Comparison of ENCODE assay signal across 8 cellular contexts in genomic region chr20:25859649-25860530, GRCh38.
DNase-seq lines count a peak whose midpoint lies in the region; ATAC-seq and TF ChIP-seq lines count a peak whose summit lies in the region.

No MANE protein-coding gene starts in this region.

- no peak overlapping the region for H3K27ac ChIP-seq in naive thymus-derived CD4-positive, alpha-beta T cell (ENCODE audit: low read depth, low read length)

- H3K36me3 Mint-ChIP-seq in naive thymus-derived CD4-positive, alpha-beta T cell: peaks cover 0 to 8% (median 4%) of the 10 kb centered on the region in 5 donors

- ATAC-seq in GM21717 (IDR thresholded peaks at IDR 0.05; ENCODE audit: unreplicated experiment): peak; percentile 59
- peak; percentile 69 for ATAC-seq in naive thymus-derived CD4-positive, alpha-beta T cell
- ATAC-seq in GM21723 (IDR thresholded peaks at IDR 0.05; ENCODE audit: unreplicated experiment): no peak

- H3K4me3 ChIP-seq in epithelial cell of proximal tubule (ENCODE audit: low read depth, low read length): peak overlapping the region; percentile 16
- H3K4me3 ChIP-seq in naive thymus-derived CD4-positive, alpha-beta T cell (ENCODE audit: low read length): no peak overlapping the region

- POLR2A ChIA-PET in naive thymus-derived CD4-positive, alpha-beta T cell (lab: Charles Lee): no interaction called here

- peaks cover 0 to 11% (median 0%) of the 10 kb centered on the region in 11 donors for H3K9me3 Mint-ChIP-seq in naive thymus-derived CD4-positive, alpha-beta T cell

- H3K4me1 Mint-ChIP-seq in naive thymus-derived CD4-positive, alpha-beta T cell: peaks cover 37 to 70% (median 45%) of the 10 kb centered on the region in 7 donors

- no peaks in the 10 kb centered on the region for H3K9me3 ChIP-seq in naive thymus-derived CD4-positive, alpha-beta T cell (ENCODE audit: control insufficient read depth in 2 of 3, low read length in 3 of 3)

- intact Hi-C loops in naive thymus-derived CD4-positive, alpha-beta T cell (cut with micrococcal nuclease): no loop called here

- peaks cover 0 to 15% of the 10 kb centered on the region in 2 donors for H3K27me3 ChIP-seq in naive thymus-derived CD4-positive, alpha-beta T cell (ENCODE audit: control insufficient read depth in 2 of 2, insufficient read depth in 2 of 2, low read length in 2 of 2)

- H3K4me3 Mint-ChIP-seq in naive thymus-derived CD4-positive, alpha-beta T cell: peak overlapping the region; percentile 72 to 97 (median 82)

- CTCF ChIA-PET in naive thymus-derived CD4-positive, alpha-beta T cell (lab: Charles Lee): no interaction called here

- H3K27ac Mint-ChIP-seq in naive thymus-derived CD4-positive, alpha-beta T cell: peak overlapping the region in 1 of 9 donors; percentile 6

- no peaks in the 10 kb centered on the region for H3K36me3 ChIP-seq in naive thymus-derived CD4-positive, alpha-beta T cell (ENCODE audit: control insufficient read depth in 2 of 3, insufficient read depth in 3 of 3, low read length in 3 of 3)

- peaks cover 49 to 90% (median 72%) of the 10 kb centered on the region in 5 donors for H3K27me3 Mint-ChIP-seq in naive thymus-derived CD4-positive, alpha-beta T cell

- TF ChIP-seq CTCF in epithelial cell of proximal tubule (conservative IDR thresholded peaks at IDR 0.05; ENCODE audit: low read depth, low read length): no peak

- DNase-seq in AG08396 (ENCODE audit: low spot score) (peak; percentile 68), NCI-H524 treated with DMSO at 0.1 percent for 48 hours (lab: John Stamatoyannopoulos, UW) (peak; percentile 52), activated T-cell treated with anti-CD3 and anti-CD28 coated beads for 24 hours (ENCODE audit: low read depth) (peak; percentile 70), epithelial cell of proximal tubule (ENCODE audit: low read depth) (no peak)
- peak; percentile 67 to 85 (median 77) for DNase-seq in naive thymus-derived CD4-positive, alpha-beta T cell
- DNase-seq in stimulated activated naive CD4-positive, alpha-beta T cell treated with Interleukin-2 at 50 U/mL for 16 hours (lab: John Stamatoyannopoulos, UW): peak; percentile 61

- peaks cover 11 to 25% of the 10 kb centered on the region in 2 donors for H3K4me1 ChIP-seq in naive thymus-derived CD4-positive, alpha-beta T cell (ENCODE audit: control insufficient read depth in 2 of 2, insufficient read depth in 2 of 2, low read length in 2 of 2)
